In the genomic region with DNA sequence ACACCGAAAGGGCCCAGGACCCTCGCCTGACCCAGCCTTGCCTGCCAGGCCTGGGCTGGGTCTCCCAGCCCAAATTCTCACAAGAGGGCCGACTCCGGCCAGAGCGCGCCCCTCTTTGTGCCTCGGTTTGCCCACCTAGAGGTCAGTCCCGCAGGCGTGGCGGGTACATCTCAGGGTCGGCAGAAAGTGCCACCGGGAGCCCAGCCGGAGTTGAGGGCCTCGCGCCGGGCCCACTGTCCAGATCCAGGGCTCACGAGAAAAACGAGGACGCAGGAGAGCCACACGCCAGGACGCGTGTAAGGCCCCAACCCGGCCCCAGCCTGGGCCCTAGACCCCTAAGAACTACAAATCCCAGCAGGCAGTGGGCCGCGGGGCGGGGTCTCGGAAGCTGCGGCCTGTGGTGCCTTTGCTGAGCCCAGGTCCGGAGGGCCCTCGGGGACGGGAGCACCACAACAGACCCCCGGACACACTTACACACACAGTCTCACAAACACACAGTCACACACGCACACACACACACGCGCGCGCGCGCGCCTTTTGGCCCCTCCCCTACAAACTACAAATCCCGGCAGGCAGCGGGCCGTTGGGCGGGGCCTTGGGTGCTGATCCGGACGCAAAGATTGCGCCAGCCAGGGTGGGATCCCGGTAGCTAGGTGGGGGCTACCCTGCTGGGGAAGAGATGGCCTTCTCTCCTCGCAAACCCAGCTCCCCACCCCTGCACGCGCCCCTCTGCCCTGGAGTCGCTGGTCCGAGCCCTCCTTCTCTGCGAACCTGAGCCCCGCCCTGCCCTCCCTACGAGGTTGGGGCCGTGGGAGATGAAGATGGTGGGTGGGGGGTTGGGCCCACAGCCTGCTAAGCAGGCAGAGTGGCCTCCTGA, we compare ENCODE assay signal across 8 cellular contexts. TPM values are rescaled to one million over a fixed set of nuclear protein-coding genes. Genes with fewer than 3 reads are reported as not detected.
DNase-seq lines count a peak whose midpoint lies in the region; ATAC-seq and TF ChIP-seq lines count a peak whose summit lies in the region.

A gene (plus strand): TSS at position 583 of the 877 bp plus-strand sequence. CDS start 10,752 bp downstream, outside the sequence.

- peak within 1 kb of the TSS; percentile 93 for H3K4me3 Mint-ChIP-seq in T-helper 2 cell treated with Interferon-gamma antibody and Interleukin-4, amounts not matched to agents 5 μg/mL and 100 μg/mL, for 36 hours

- H3K36me3 Mint-ChIP-seq in T-helper 2 cell treated with Interferon-gamma antibody and Interleukin-4, amounts not matched to agents 5 μg/mL and 100 μg/mL, for 36 hours (ENCODE audit: low read depth): no peaks in the 10 kb centered on the region

- peaks cover 48% of the 10 kb centered on the region for H3K4me1 Mint-ChIP-seq in T-helper 2 cell treated with Interferon-gamma antibody and Interleukin-4, amounts not matched to agents 5 μg/mL and 100 μg/mL, for 36 hours (ENCODE audit: low read depth)

- H3K9me3 ChIP-seq in ascending aorta: no peaks in the 10 kb centered on the region
- H3K9me3 ChIP-seq in aorta (ENCODE audit: control insufficient read depth, low read length): no peaks in the 10 kb centered on the region

- intact Hi-C loops in ascending aorta (cut with DNase I): loop anchor here (2.0 kb wide), 2 partner anchors 64 to 198 kb away; a partner anchor contains a TSS
- intact Hi-C loops in aorta (cut with DNase I): no loop called here

- DNase-seq in NCI-H1105 treated with DMSO at 0.1 percent for 48 hours (lab: John Stamatoyannopoulos, UW) (peak; percentile 75), ascending aorta (ENCODE audit: low spot score in 2 of 2) (peak in 1 of 2 donors; percentile 91), hepatic stellate cell (ENCODE audit: low spot score) (peak; percentile 94), retina (peak; percentile 97), aorta (peak; percentile 92 to 95)
- peak; percentile 79 for DNase-seq in T-helper 2 cell treated with Interferon-gamma antibody and Interleukin-4, amounts not matched to agents 5 μg/mL and 100 μg/mL, for 36 hours (ENCODE audit: low spot score)

- ATAC-seq in HG02678 (IDR thresholded peaks at IDR 0.05; ENCODE audit: unreplicated experiment) (peak; percentile 85), aorta (ENCODE audit: low FRiP score) (peak; percentile 89)

- H3K4me3 ChIP-seq in ascending aorta (peak within 1 kb of the TSS; percentile 72 to 74), aorta (ENCODE audit: low read length in 2 of 2) (peak within 1 kb of the TSS; percentile 50 to 53)

- no peaks in the 10 kb centered on the region for H3K27me3 Mint-ChIP-seq in T-helper 2 cell treated with Interferon-gamma antibody and Interleukin-4, amounts not matched to agents 5 μg/mL and 100 μg/mL, for 36 hours (ENCODE audit: low read depth)

- peak within 1 kb of the TSS; percentile 94 for H3K27ac Mint-ChIP-seq in T-helper 2 cell treated with Interferon-gamma antibody and Interleukin-4, amounts not matched to agents 5 μg/mL and 100 μg/mL, for 36 hours

- H3K27me3 ChIP-seq in ascending aorta (no peaks in the 10 kb centered on the region), aorta (ENCODE audit: control insufficient read depth in 1 of 2, insufficient read depth in 2 of 2, low read length in 1 of 2) (no peaks in the 10 kb centered on the region)

- H3K4me1 ChIP-seq in ascending aorta (peaks cover 6 to 14% of the 10 kb centered on the region in 2 donors), aorta (ENCODE audit: control insufficient read depth in 1 of 2, insufficient read depth in 2 of 2, low read length in 2 of 2) (no peaks in the 10 kb centered on the region)

- no peak for TF ChIP-seq CTCF in ascending aorta (IDR thresholded peaks at IDR 0.05)

- H3K36me3 ChIP-seq in ascending aorta (no peaks in the 10 kb centered on the region), aorta (ENCODE audit: control insufficient read depth in 1 of 2, insufficient read depth in 2 of 2, low read length in 1 of 2) (no peaks in the 10 kb centered on the region)

- H3K27ac ChIP-seq in ascending aorta: peak within 1 kb of the TSS; percentile 93 to 95
- H3K27ac ChIP-seq in aorta (ENCODE audit: low read depth in 1 of 2, low read length in 2 of 2): peak within 1 kb of the TSS; percentile 38 to 68

- no peaks in the 10 kb centered on the region for H3K9me3 Mint-ChIP-seq in T-helper 2 cell treated with Interferon-gamma antibody and Interleukin-4, amounts not matched to agents 5 μg/mL and 100 μg/mL, for 36 hours

- peak; percentile 60 for TF ChIP-seq POLR2A in GM15510 (IDR thresholded peaks at IDR 0.05; ENCODE audit: borderline replicate concordance, extremely low read depth, insufficient read length)

- WGBS in aorta, 2 donors: 17% methylated on average over 55 to 57 of the region's 57 CpGs

RNA-seq across cellular contexts. Expression of the gene that starts here (rescaled TPM):
- total RNA-seq in ascending aorta (not detected), aorta (not detected)
- polyA plus RNA-seq in aorta: 1 to 10 TPM in 1 of 2 donors, not detected in 1; 1.5 TPM
